In genomic region chr19:37719111-37719926, GRCh38 we compare ENCODE assay signal across 7 cellular contexts. TPM values are rescaled to one million over a fixed set of nuclear protein-coding genes. Genes with fewer than 3 reads are reported as not detected.
DNase-seq lines count a peak whose midpoint lies in the region; ATAC-seq and TF ChIP-seq lines count a peak whose summit lies in the region.

Gene ZNF607, minus strand, starts transcription at chr19:37719761. Its CDS starts 8,143 bp downstream, at chr19:37711618.

- peak within 1 kb of the TSS; percentile 69 to 86 (median 84) for H3K27ac ChIP-seq in spleen

- no peaks in the 10 kb centered on the region for H3K27me3 ChIP-seq in spleen (replicated peaks in 1 of 7)

- DNase-seq in NCI-H2081 treated with DMSO at 0.1 percent for 48 hours (lab: John Stamatoyannopoulos, UW): peak; percentile 57
- DNase-seq in cardiac fibroblast (ENCODE audit: low read depth in 2 of 2): peak; percentile 93
- peak; percentile 92 for DNase-seq in inferior parietal cortex (ENCODE audit: extremely low spot score)
- DNase-seq in spleen: peak; percentile 95

- H3K36me3 ChIP-seq in spleen: peaks cover 0 to 11% (median 0%) of the 10 kb centered on the region in 6 donors

- H3K4me3 ChIP-seq in WI38 (ENCODE audit: low read depth, low read length) (peak within 1 kb of the TSS; percentile 89), cardiac fibroblast (replicated peaks in 1 of 2; ENCODE audit: low read depth in 2 of 2, low read length in 2 of 2) (peak within 1 kb of the TSS; percentile 79 to 90), spleen (peak within 1 kb of the TSS; percentile 72 to 97 (median 90))

- ATAC-seq in GM18499 (IDR thresholded peaks at IDR 0.05; ENCODE audit: insufficient read depth, unreplicated experiment) (peak; percentile 79), HG02943 (IDR thresholded peaks at IDR 0.05; ENCODE audit: low read depth, unreplicated experiment) (peak; percentile 93)

- peak in 1 of 3 donors; percentile 59 for TF ChIP-seq POLR2A in spleen (IDR thresholded peaks at IDR 0.05)

- H3K4me1 ChIP-seq in spleen: peaks cover 4 to 20% (median 13%) of the 10 kb centered on the region in 6 donors

- 0 to 1% (median 1%) methylated on average over 26 to 54 of the region's 54 CpGs for WGBS in spleen, 5 donors

- TF ChIP-seq CTCF in WI38 (IDR thresholded peaks at IDR 0.05; ENCODE audit: low read depth, low read length) (peak; percentile 57), cardiac fibroblast (IDR thresholded peaks at IDR 0.05; ENCODE audit: low read depth, low read length) (peak; percentile 71), spleen (IDR thresholded peaks at IDR 0.05 in 8 of 11, conservative IDR thresholded peaks at IDR 0.05 in 3 of 11) (peak; percentile 30 to 81 (median 65))

- peaks cover 0 to 10% (median 0%) of the 10 kb centered on the region in 8 donors for H3K9me3 ChIP-seq in spleen

- intact Hi-C loops in spleen (cut with DNase I; ENCODE audit: low total_unique reads): no loop called here

RNA-seq across cellular contexts. Expression of gene ZNF607, which starts in this region (rescaled TPM):
- 10 to 100 TPM in 1 of 7 donors, 1 to 10 TPM in 6; 3.4 to 10.3 (median 7.0) TPM for total RNA-seq in spleen
- 1 to 10 TPM; 2.7 to 3.0 (median 2.8) TPM for polyA plus RNA-seq in spleen

Comparison
In these comparisons a context has a peak if more than half of its experiments do, and no peak if none do; other contexts are left out.
1. Peak in every context shown above with its lines: DNase-seq, ATAC-seq, H3K4me3 ChIP-seq and H3K27ac ChIP-seq.